In the genomic region with DNA sequence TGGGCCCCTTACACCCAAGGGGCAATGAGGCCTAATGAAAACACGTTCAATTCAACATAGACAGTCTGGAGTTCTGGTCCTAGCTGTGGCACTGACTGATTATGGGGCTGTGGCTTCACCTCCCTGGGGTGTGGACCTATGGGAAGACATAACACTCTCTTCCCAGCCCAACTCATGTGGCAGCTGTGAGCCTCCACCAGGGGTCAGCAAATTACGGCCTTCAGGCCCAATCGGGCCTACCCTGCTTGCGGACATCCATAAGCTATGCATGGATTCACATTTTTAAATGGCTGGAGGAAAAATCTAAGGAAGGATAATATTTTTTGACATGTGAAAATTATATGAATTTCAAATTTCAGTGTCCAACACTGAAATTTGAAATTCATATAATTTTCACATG, we compare ENCODE assay signal across 9 cellular contexts.
A peak's percentile ranks its signal among the peaks of the same experiment; 100 is the strongest.
DNase-seq lines count a peak whose midpoint lies in the region; ATAC-seq and TF ChIP-seq lines count a peak whose summit lies in the region.
"Had no signal": no experiment of that assay in that cellular context is flagged by ENCODE, and none has a peak within 500 bp of the region (broad histone marks: within the 10 kb centered on the region; RNA-seq: fewer than 3 reads in every experiment).

No MANE protein-coding gene starts in this region.

- 61 to 62% methylated on average over 4 of the region's 4 CpGs for WGBS in lung, 2 donors

- no peaks in the 10 kb centered on the region for H3K9me3 ChIP-seq in lung (ENCODE audit: control insufficient read depth in 2 of 2, insufficient read depth in 1 of 2, low read length in 1 of 2)

- TF ChIP-seq CTCF in astrocyte of the spinal cord (IDR thresholded peaks at IDR 0.05; ENCODE audit: low read depth, low read length) (peak; percentile 27), lung (IDR thresholded peaks at IDR 0.05; ENCODE audit: control extremely low read depth, extremely low read depth) (peak; percentile 47)

- H3K27me3 Mint-ChIP-seq in stimulated activated memory B cell treated with anti-CD40 and anti-IgM and Interleukin-4, amounts not matched to agents 10 μg/mL and 1 μg/mL and 100 μg/mL, for 72 hours, result peaks cover 11% of the 10 kb centered on the region
- H3K27me3 Mint-ChIP-seq: CD4-positive, CD25-positive, alpha-beta regulatory T cell had no signal

- no peak overlapping the region for H3K27ac Mint-ChIP-seq in stimulated activated memory B cell treated with anti-CD40 and anti-IgM and Interleukin-4, amounts not matched to agents 10 μg/mL and 1 μg/mL and 100 μg/mL, for 72 hours
- H3K27ac Mint-ChIP-seq: CD4-positive, CD25-positive, alpha-beta regulatory T cell had no signal

- H3K4me1 ChIP-seq in lung (ENCODE audit: control insufficient read depth in 2 of 2, insufficient read depth in 2 of 2, low read length in 2 of 2), result no peaks in the 10 kb centered on the region

- no peak overlapping the region for H3K4me3 Mint-ChIP-seq in stimulated activated memory B cell treated with anti-CD40 and anti-IgM and Interleukin-4, amounts not matched to agents 10 μg/mL and 1 μg/mL and 100 μg/mL, for 72 hours
- H3K4me3 Mint-ChIP-seq: CD4-positive, CD25-positive, alpha-beta regulatory T cell had no signal

- ATAC-seq in lung (ENCODE audit: insufficient read depth, low FRiP score) (no peak), HG03196 (IDR thresholded peaks at IDR 0.05; ENCODE audit: unreplicated experiment) (no peak)
- ATAC-seq in stimulated activated memory B cell treated with anti-CD40 and anti-IgM and Interleukin-4, amounts not matched to agents 10 μg/mL and 1 μg/mL and 100 μg/mL, for 72 hours, result no peak

- DNase-seq in NCI-H345 (lab: John Stamatoyannopoulos, UW), result peak; percentile 1
- no peak for DNase-seq in NCI-H345 treated with DMSO at 0.1 percent for 48 hours (lab: John Stamatoyannopoulos, UW; ENCODE audit: unreplicated experiment)
- peak; percentile 54 for DNase-seq in HT-29 (ENCODE audit: low spot score)
- DNase-seq in astrocyte of the spinal cord (ENCODE audit: low read depth, low spot score), result no peak
- DNase-seq in lung (ENCODE audit: low spot score), result no peak
- DNase-seq in NCI-H1105 (lab: John Stamatoyannopoulos, UW), result no peak

- no peaks in the 10 kb centered on the region for H3K4me1 Mint-ChIP-seq in stimulated activated memory B cell treated with anti-CD40 and anti-IgM and Interleukin-4, amounts not matched to agents 10 μg/mL and 1 μg/mL and 100 μg/mL, for 72 hours
- H3K4me1 Mint-ChIP-seq: CD4-positive, CD25-positive, alpha-beta regulatory T cell had no signal

- H3K36me3 Mint-ChIP-seq in stimulated activated memory B cell treated with anti-CD40 and anti-IgM and Interleukin-4, amounts not matched to agents 10 μg/mL and 1 μg/mL and 100 μg/mL, for 72 hours, result no peaks in the 10 kb centered on the region
- H3K36me3 Mint-ChIP-seq: CD4-positive, CD25-positive, alpha-beta regulatory T cell had no signal

- H3K4me3 ChIP-seq in astrocyte of the spinal cord (ENCODE audit: low read depth, low read length), result no peak overlapping the region
- H3K4me3 ChIP-seq in lung, result no peak overlapping the region

- H3K36me3 ChIP-seq in lung (ENCODE audit: control insufficient read depth in 2 of 2, insufficient read depth in 2 of 2, low read length in 2 of 2), result no peaks in the 10 kb centered on the region

- no peak overlapping the region for H3K27ac ChIP-seq in lung (ENCODE audit: low read depth in 1 of 2, low read length in 1 of 2)

- in situ Hi-C loops in astrocyte of the spinal cord (cut with HindIII; ENCODE audit: low sequenced_read_pairs), result no loop called here

- no peaks in the 10 kb centered on the region for H3K27me3 ChIP-seq in lung (ENCODE audit: control insufficient read depth, insufficient read depth)

- no peaks in the 10 kb centered on the region for H3K9me3 Mint-ChIP-seq in stimulated activated memory B cell treated with anti-CD40 and anti-IgM and Interleukin-4, amounts not matched to agents 10 μg/mL and 1 μg/mL and 100 μg/mL, for 72 hours

Comparison
In these comparisons a context has a peak if more than half of its experiments do, and no peak if none do; other contexts are left out.
1. DNase-seq: peak in NCI-H345 (single experiment) and HT-29 (single experiment); none in NCI-H345 treated with DMSO at 0.1 percent for 48 hours (single experiment), astrocyte of the spinal cord (single experiment), lung (single experiment) and NCI-H1105 (single experiment).